19 cellular contexts compared by ENCODE assay signal in genomic region chr4:67712650-67713530, GRCh38. TPM values are rescaled to one million over a fixed set of nuclear protein-coding genes. Genes with fewer than 3 reads are reported as not detected.
DNase-seq lines count a peak whose midpoint lies in the region; ATAC-seq and TF ChIP-seq lines count a peak whose summit lies in the region.
"Had no signal": no experiment of that assay in that cellular context is flagged by ENCODE, and none has a peak within 500 bp of the region (broad histone marks: within the 10 kb centered on the region; RNA-seq: fewer than 3 reads in every experiment).

No MANE protein-coding gene starts in this region.

- peaks cover 3% of the 10 kb centered on the region for H3K36me3 Mint-ChIP-seq in type B pancreatic cell

- H3K9me3 Mint-ChIP-seq in type B pancreatic cell: no peaks in the 10 kb centered on the region
- H3K9me3 Mint-ChIP-seq: activated naive CD4-positive, alpha-beta T cell treated with anti-CD3 and anti-CD28 coated beads for 36 hours had no signal

- 60 to 64% methylated on average over 4 to 5 of the region's 7 CpGs for WGBS in esophagus squamous epithelium, 2 donors

- H3K4me3 ChIP-seq in esophagus squamous epithelium: no peak overlapping the region
- H3K4me3 ChIP-seq: ovary, skin epidermis had no signal

- ATAC-seq in left ventricle myocardium superior: peak; percentile 12
- ATAC-seq in SK-N-SH treated with all-trans-retinoic acid at 6 μM for 48 hours: peak; percentile 43

- no peak for TF ChIP-seq POLR2A in esophagus squamous epithelium (IDR thresholded peaks at IDR 0.05)

- peak overlapping the region; percentile 83 for H3K27ac Mint-ChIP-seq in type B pancreatic cell
- H3K27ac Mint-ChIP-seq: mesothelial cell of epicardium had no signal

- H3K4me3 Mint-ChIP-seq in type B pancreatic cell: no peak overlapping the region
- H3K4me3 Mint-ChIP-seq: activated naive CD4-positive, alpha-beta T cell treated with anti-CD3 and anti-CD28 coated beads for 36 hours; mesothelial cell of epicardium had no signal

- peaks cover 8 to 32% (median 16%) of the 10 kb centered on the region in 3 donors for H3K4me1 ChIP-seq in esophagus squamous epithelium

- no peak for DNase-seq in left ventricle myocardium superior
- DNase-seq in cardiac septum (ENCODE audit: low spot score): no peak
- DNase-seq in esophagus squamous epithelium (lab: John Stamatoyannopoulos, UW): no peak
- no peak for DNase-seq in type B pancreatic cell (ENCODE audit: extremely low spot score, unreplicated experiment)
- no peak for DNase-seq in NCI-H1930 (lab: John Stamatoyannopoulos, UW)
- DNase-seq in substantia nigra (lab: John Stamatoyannopoulos, UW): no peak
- DNase-seq in cerebellar nuclear complex (lab: John Stamatoyannopoulos, UW): no peak
- DNase-seq: activated naive CD4-positive, alpha-beta T cell treated with anti-CD3 and anti-CD28 coated beads for 36 hours; AML-193; effector CD8-positive, alpha-beta T cell; Karpas-422; NCI-H187; ovary; SIG-M5 had no signal

- no peaks in the 10 kb centered on the region for H3K27me3 ChIP-seq in esophagus squamous epithelium
- H3K27me3 ChIP-seq: ovary had no signal

- H3K27ac ChIP-seq in esophagus squamous epithelium (peak overlapping the region; percentile 38 to 64 (median 50)), substantia nigra (ENCODE audit: low read depth, low read length, poor library complexity, severe bottlenecking) (no peak overlapping the region)
- H3K27ac ChIP-seq: ovary had no signal

- intact Hi-C loops in left ventricle myocardium superior (cut with micrococcal nuclease) (no loop called here), cardiac septum (cut with DNase I) (no loop called here), esophagus squamous epithelium (cut with DNase I) (no loop called here)

- no peaks in the 10 kb centered on the region for H3K27me3 Mint-ChIP-seq in type B pancreatic cell

- H3K4me1 Mint-ChIP-seq in type B pancreatic cell (ENCODE audit: unreplicated experiment): peaks cover 25% of the 10 kb centered on the region
- H3K4me1 Mint-ChIP-seq: mesothelial cell of epicardium had no signal

- no peaks in the 10 kb centered on the region for H3K36me3 ChIP-seq in esophagus squamous epithelium
- H3K36me3 ChIP-seq: ovary had no signal

- no peaks in the 10 kb centered on the region for H3K9me3 ChIP-seq in esophagus squamous epithelium
- H3K9me3 ChIP-seq: ovary had no signal

- TF ChIP-seq CTCF in esophagus squamous epithelium (IDR thresholded peaks at IDR 0.05) (no peak), type B pancreatic cell (conservative IDR thresholded peaks at IDR 0.05) (no peak)

TF ChIP-seq in SK-N-SH treated with all-trans-retinoic acid at 6 μM for 48 hours, 23 proteins besides CTCF, POLR2A, EP300 and RAD21:
- no peak for TF ChIP-seq PPARA (CRISPR knock-in tag; IDR thresholded peaks at IDR 0.05; ENCODE audit: borderline replicate concordance)

RNA-seq across cellular contexts. Expression of gene UBA6, which starts 11.9 kb away (rescaled TPM):
- total RNA-seq in left ventricle myocardium superior (19.1 TPM), cardiac septum (24.0 TPM), esophagus squamous epithelium (100 to 1,000 TPM in 1 of 4 donors, 10 to 100 TPM in 3; 51.5 to 103 (median 87.8) TPM), type B pancreatic cell (ENCODE audit: low replicate concordance) (62.4 and 69.6 TPM in 2 replicates)

RNA-seq across cellular contexts. Expression of gene GNRHR, which starts 41.3 kb away (rescaled TPM):
- total RNA-seq in left ventricle myocardium superior: not detected
- not detected for total RNA-seq in cardiac septum
- total RNA-seq in esophagus squamous epithelium: 1 to 10 TPM in 1 of 4 donors, under 1 TPM in 3; 0.19 to 1.2 (median 0.51) TPM
- total RNA-seq in type B pancreatic cell (ENCODE audit: low replicate concordance): not detected in 2 replicates
- total RNA-seq: activated CD8-positive, alpha-beta memory T cell treated with anti-CD3 and anti-CD28 coated beads for 36 hours; activated naive CD4-positive, alpha-beta T cell treated with anti-CD3 and anti-CD28 coated beads for 36 hours; frontal cortex; mesothelial cell of epicardium had no signal
